8 cellular contexts compared by ENCODE assay signal in the genomic region with DNA sequence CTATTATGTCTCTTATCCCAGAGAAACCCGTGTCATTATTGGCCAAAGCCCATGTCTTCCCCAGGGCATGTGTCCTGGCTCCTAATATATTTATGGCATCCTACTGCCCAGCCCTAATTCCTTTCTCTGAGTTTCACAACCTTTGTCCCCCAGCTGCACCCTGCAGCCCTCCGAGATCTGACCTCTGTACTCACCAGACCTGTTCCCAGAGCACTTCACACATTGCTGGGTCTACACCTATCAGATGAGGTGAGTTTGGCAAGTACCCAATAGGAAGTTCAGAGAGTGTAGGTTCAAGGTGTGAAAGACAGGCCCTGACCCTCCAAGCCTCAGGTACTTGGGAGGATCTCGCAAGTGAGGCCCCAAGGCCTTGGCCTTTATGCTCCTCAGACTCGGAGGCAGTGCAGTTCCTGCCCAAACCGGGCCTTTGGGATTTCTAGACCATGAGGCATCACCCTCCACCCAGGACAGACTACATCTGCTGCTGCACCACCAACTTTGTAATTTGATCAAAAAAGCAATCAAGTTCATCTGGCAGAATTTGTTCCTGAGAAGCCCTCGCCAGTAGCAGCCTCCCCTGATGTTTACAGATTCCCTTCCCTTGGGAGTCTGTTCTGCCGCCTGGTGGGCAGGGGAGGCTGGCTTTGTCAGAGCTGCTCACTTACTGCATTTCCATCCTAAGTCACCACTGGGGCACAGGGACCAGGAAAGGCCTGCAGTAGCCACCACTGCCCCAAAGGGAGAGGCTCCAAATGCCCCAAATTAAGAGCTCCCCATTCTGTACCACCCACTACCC. TPM values are rescaled to one million over a fixed set of nuclear protein-coding genes. Genes with fewer than 3 reads are reported as not detected.
DNase-seq lines count a peak whose midpoint lies in the region; ATAC-seq and TF ChIP-seq lines count a peak whose summit lies in the region.

No MANE protein-coding gene starts in this region.

- H3K18ac ChIP-seq in mesenchymal stem cell (ENCODE audit: low read depth in 1 of 2, low read length in 2 of 2) = no peak overlapping the region

- no peak overlapping the region for H3K4ac ChIP-seq in mesenchymal stem cell (ENCODE audit: low read depth in 1 of 2, low read length in 2 of 2)

- peaks cover 0 to 46% of the 10 kb centered on the region in 2 experiments; a peak in 1 of 3 replicates for H3K36me3 ChIP-seq in HEK293 (ENCODE audit: control insufficient read depth in 2 of 2, insufficient read depth in 1 of 2, low read length in 2 of 2)
- H3K36me3 ChIP-seq in brain microvascular endothelial cell (replicated peaks) = peaks cover 14% of the 10 kb centered on the region
- peaks cover 48 to 52% of the 10 kb centered on the region in 2 experiments for H3K36me3 ChIP-seq in mesenchymal stem cell (ENCODE audit: control insufficient read depth in 1 of 2, insufficient read depth in 2 of 2, low read depth in 1 of 2, low read length in 2 of 2)

- 73% methylated on average over 6 of the region's 7 CpGs for WGBS in mesenchymal stem cell

- no peak overlapping the region for H2BK5ac ChIP-seq in mesenchymal stem cell (ENCODE audit: low read depth, low read length, poor library complexity, severe bottlenecking)

- no peak overlapping the region for H3K14ac ChIP-seq in mesenchymal stem cell (ENCODE audit: low read length in 2 of 2)

- H3K4me3 ChIP-seq in AG04450 (ENCODE audit: low read depth, low read length) (no peak overlapping the region), HEK293 (ENCODE audit: low read depth, low read length) (no peak overlapping the region), brain microvascular endothelial cell (ENCODE audit: low read depth, low read length) (no peak overlapping the region), mesenchymal stem cell (ENCODE audit: insufficient read depth in 1 of 2, low read depth in 1 of 2, low read length in 2 of 2) (peak overlapping the region in 1 of 2 experiments; percentile 80)

- DNase-seq in AG04450 (ENCODE audit: low read depth, low spot score) (no peak), brain microvascular endothelial cell (peak; percentile 27), mesenchymal stem cell (peak; percentile 57), mucosa of gallbladder (ENCODE audit: low spot score) (no peak), HUDEP-2 (lab: John Stamatoyannopoulos, UW; ENCODE audit: unreplicated experiment in 76 of 76) (no peak)
- DNase-seq in stimulated activated CD4-positive, alpha-beta T cell treated with anti-CD3 and anti-CD28 coated beads, Interleukin-2, amount 100 ng/mL, for 24 hours = no peak

- no peak overlapping the region for H4K8ac ChIP-seq in mesenchymal stem cell (ENCODE audit: low read length)

- no peak overlapping the region for H4K91ac ChIP-seq in mesenchymal stem cell (ENCODE audit: low read length)

- TF ChIP-seq CTCF in AG04450 (IDR thresholded peaks at IDR 0.05; ENCODE audit: low read depth, low read length) (peak; percentile 49), HEK293 (tag by site-specific recombination; IDR thresholded peaks at IDR 0.05) (peak; percentile 85), brain microvascular endothelial cell (IDR thresholded peaks at IDR 0.05; ENCODE audit: low read depth, low read length, missing control alignments) (peak; percentile 63)

- H3K9me3 ChIP-seq in AG04450 (ENCODE audit: control insufficient read depth, insufficient read depth, low read length) (no peaks in the 10 kb centered on the region), HEK293 (ENCODE audit: control insufficient read depth, insufficient read depth, low read depth, low read length) (no peaks in the 10 kb centered on the region), mesenchymal stem cell (ENCODE audit: control insufficient read depth, low read length) (no peaks in the 10 kb centered on the region)

- H2BK15ac ChIP-seq in mesenchymal stem cell (ENCODE audit: low read depth, poor library complexity, severe bottlenecking) = no peak overlapping the region

- H2AFZ ChIP-seq in mesenchymal stem cell (ENCODE audit: low read depth, low read length) = no peak overlapping the region

- CTCF ChIA-PET in AG04450 (lab: Charles Lee) = interaction anchor here (1.0 to 1.3 kb wide), 2 partner anchors 20 to 22 kb away, joined by 3 to 6 read pairs; no protein-coding TSS in a partner anchor
- CTCF ChIA-PET in HEK293 (lab: Yijun Ruan, JAX) = interaction anchor here (0.7 to 1.1 kb wide), 5 partner anchors 9 to 68 kb away, joined by 3 to 5 read pairs (median 4); no protein-coding TSS in a partner anchor

- H2AK5ac ChIP-seq in mesenchymal stem cell (ENCODE audit: low read length, severe bottlenecking) = no peak overlapping the region

- H3K4me1 ChIP-seq in HEK293 (ENCODE audit: control insufficient read depth, insufficient read depth, low read length) = peaks cover 8% of the 10 kb centered on the region
- H3K4me1 ChIP-seq in mesenchymal stem cell (ENCODE audit: control insufficient read depth, insufficient read depth, low read depth, low read length) = peaks cover 14% of the 10 kb centered on the region

- no peak overlapping the region for H2BK120ac ChIP-seq in mesenchymal stem cell (ENCODE audit: low read depth, low read length)

- POLR2A ChIA-PET in AG04450 (lab: Yijun Ruan, JAX) (interaction anchor here (0.7 to 1.1 kb wide), 2 partner anchors 8 to 11 kb away, joined by 3 to 4 read pairs; no protein-coding TSS in a partner anchor), HEK293 (lab: Yijun Ruan, JAX) (interaction anchor here (0.6 kb wide), 1 partner anchor 90 kb away, joined by 3 read pairs; no protein-coding TSS in a partner anchor)

- peak overlapping the region; percentile 9 to 20 for H3K23ac ChIP-seq in mesenchymal stem cell (ENCODE audit: low read length in 2 of 2)

- no peak overlapping the region for H3K9ac ChIP-seq in mesenchymal stem cell (ENCODE audit: low read length)

- no peak overlapping the region for H3K4me2 ChIP-seq in mesenchymal stem cell (ENCODE audit: low read length, poor library complexity, severe bottlenecking)

- H3K79me1 ChIP-seq in mesenchymal stem cell (replicated peaks; ENCODE audit: low read length, poor library complexity, severe bottlenecking) = peaks cover 26% of the 10 kb centered on the region

- H2BK12ac ChIP-seq in mesenchymal stem cell (ENCODE audit: low read length in 2 of 2) = no peak overlapping the region

- no peak for ATAC-seq in HG03571 (IDR thresholded peaks at IDR 0.05; ENCODE audit: unreplicated experiment)

- no peak overlapping the region for H3K27ac ChIP-seq in AG04450 (ENCODE audit: low read depth, low read length)
- no peak overlapping the region for H3K27ac ChIP-seq in HEK293 (ENCODE audit: extremely low read depth, low read depth, low read length)
- H3K27ac ChIP-seq in brain microvascular endothelial cell = no peak overlapping the region
- no peak overlapping the region for H3K27ac ChIP-seq in mesenchymal stem cell (ENCODE audit: low read length, poor library complexity, severe bottlenecking)

- no peaks in the 10 kb centered on the region for H3K27me3 ChIP-seq in AG04450 (ENCODE audit: control insufficient read depth, insufficient read depth, low read length)
- H3K27me3 ChIP-seq in brain microvascular endothelial cell (replicated peaks) = no peaks in the 10 kb centered on the region
- H3K27me3 ChIP-seq in mesenchymal stem cell (ENCODE audit: control insufficient read depth in 1 of 2, insufficient read depth in 1 of 2, low read length in 2 of 2) = no peaks in the 10 kb centered on the region

- in situ Hi-C loops in brain microvascular endothelial cell (cut with HindIII; ENCODE audit: low pct_ligation_motif_present, low sequenced_read_pairs) = no loop called here

TF ChIP-seq in HEK293, 187 proteins besides CTCF, POLR2A, EP300 and RAD21:
- TF ChIP-seq ZNF600 (tag by site-specific recombination; IDR thresholded peaks at IDR 0.05) (0 out of 2 replicates have a peak, but pooled peaks have one; percentile 34), ZNF76 (tag by site-specific recombination; IDR thresholded peaks at IDR 0.05; ENCODE audit: borderline replicate concordance, low read depth) (no peak), IKZF3 (tag by site-specific recombination; IDR thresholded peaks at IDR 0.05) (peak; percentile 44), OSR2 (tag by site-specific recombination; IDR thresholded peaks at IDR 0.05) (peak; percentile 59), GLIS1 (tag by site-specific recombination; IDR thresholded peaks at IDR 0.05) (peak; percentile 20; the same call in 1 of the 2 replicates), ZNF626 (tag by site-specific recombination; IDR thresholded peaks at IDR 0.05) (no peak), ZBTB21 (tag by site-specific recombination; IDR thresholded peaks at IDR 0.05) (0 out of 2 replicates have a peak, but pooled peaks have one; percentile 22)
- TF ChIP-seq, protein P1, sequence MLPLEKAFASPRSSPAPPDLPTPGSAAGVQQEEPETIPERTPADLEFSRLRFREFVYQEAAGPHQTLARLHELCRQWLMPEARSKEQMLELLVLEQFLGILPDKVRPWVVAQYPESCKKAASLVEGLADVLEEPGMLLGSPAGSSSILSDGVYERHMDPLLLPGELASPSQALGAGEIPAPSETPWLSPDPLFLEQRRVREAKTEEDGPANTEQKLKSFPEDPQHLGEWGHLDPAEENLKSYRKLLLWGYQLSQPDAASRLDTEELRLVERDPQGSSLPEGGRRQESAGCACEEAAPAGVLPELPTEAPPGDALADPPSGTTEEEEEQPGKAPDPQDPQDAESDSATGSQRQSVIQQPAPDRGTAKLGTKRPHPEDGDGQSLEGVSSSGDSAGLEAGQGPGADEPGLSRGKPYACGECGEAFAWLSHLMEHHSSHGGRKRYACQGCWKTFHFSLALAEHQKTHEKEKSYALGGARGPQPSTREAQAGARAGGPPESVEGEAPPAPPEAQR (tag by site-specific recombination; IDR thresholded peaks at IDR 0.05) = no peak
TF ChIP-seq in HEK293: peak in this region for 5.

RNA-seq across cellular contexts. Expression of gene CAMK2G, which starts 2.2 kb away (rescaled TPM):
- polyA plus RNA-seq in AG04450 (2011; rRNA removed) = 22.3 and 23.7 TPM in 2 replicates
- 28.5 and 28.7 TPM in 2 replicates for polyA minus RNA-seq in AG04450 (2011; rRNA and poly(A)+ RNA removed)
- polyA plus RNA-seq in mesenchymal stem cell (2013, experiment 1 of 2) = 17.2 TPM
- polyA plus RNA-seq in mesenchymal stem cell (2013, experiment 2 of 2) = 16.4 TPM
- 43.7 TPM for total RNA-seq in mucosa of gallbladder

RNA-seq across cellular contexts. Expression of gene PLAU, which starts 38.8 kb away (rescaled TPM):
- 241 and 329 TPM in 2 replicates for polyA plus RNA-seq in AG04450 (2011; rRNA removed)
- 140 and 188 TPM in 2 replicates for polyA minus RNA-seq in AG04450 (2011; rRNA and poly(A)+ RNA removed)
- 1,126 TPM for polyA plus RNA-seq in mesenchymal stem cell (2013, experiment 1 of 2)
- 1,146 TPM for polyA plus RNA-seq in mesenchymal stem cell (2013, experiment 2 of 2)
- total RNA-seq in mucosa of gallbladder = 15.5 TPM

Comparison
In these comparisons a context has a peak if more than half of its experiments do, and no peak if none do; other contexts are left out.
1. DNase-seq: peak in brain microvascular endothelial cell (single experiment) and mesenchymal stem cell (single experiment); none in AG04450 (single experiment), mucosa of gallbladder (single experiment), HUDEP-2 (0 of 76) and stimulated activated CD4-positive, alpha-beta T cell treated with anti-CD3 and anti-CD28 coated beads, Interleukin-2, amount 100 ng/mL, for 24 hours (0 of 2).
2. Peak in every context shown above with its lines, with median percentiles within 50 percentile points of each other: CTCF ChIP-seq.